Comparison of ENCODE assay signal across 12 cellular contexts in the genomic region with DNA sequence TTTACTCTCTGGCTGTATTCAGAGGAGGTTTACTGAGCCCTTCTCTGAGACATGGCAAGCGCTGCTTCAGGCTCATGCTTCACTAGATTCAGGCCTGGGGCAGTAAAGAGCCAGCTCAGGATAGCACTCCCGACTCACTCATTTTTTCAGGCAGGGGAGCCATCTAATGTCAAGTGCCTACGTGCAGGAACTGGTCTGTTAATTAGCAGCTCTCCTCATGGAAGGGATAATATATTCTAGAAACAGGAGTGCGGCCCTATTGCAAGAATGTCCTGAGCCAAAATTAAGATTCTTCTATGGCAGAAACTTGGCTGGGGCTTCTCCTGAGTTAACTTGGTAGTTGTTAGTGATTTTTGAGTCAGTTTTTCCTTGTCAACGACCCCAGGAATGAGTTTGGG.
DNase-seq lines count a peak whose midpoint lies in the region; ATAC-seq, FAIRE-seq and TF ChIP-seq lines count a peak whose summit lies in the region.
"Had no signal": no experiment of that assay in that cellular context is flagged by ENCODE, and none has a peak within 500 bp of the region (broad histone marks: within the 10 kb centered on the region; RNA-seq: fewer than 3 reads in every experiment).

No MANE protein-coding gene starts in this region.

- peaks cover 70% of the 10 kb centered on the region for H3K4me1 Mint-ChIP-seq in MCF 10A (ENCODE audit: insufficient read depth, unreplicated experiment)

- no peaks in the 10 kb centered on the region for H3K9me3 Mint-ChIP-seq in MCF 10A (ENCODE audit: unreplicated experiment)
- H3K9me3 Mint-ChIP-seq: dendritic cell treated with granulocyte-macrophage colony-stimulating factor and Interleukin-4, amounts not matched to agents 40 ng/mL and 50 ng/mL, for 4 days had no signal

- no peaks in the 10 kb centered on the region for H3K27me3 Mint-ChIP-seq in MCF 10A (ENCODE audit: insufficient read depth, unreplicated experiment)
- H3K27me3 Mint-ChIP-seq: dendritic cell treated with granulocyte-macrophage colony-stimulating factor and Interleukin-4, amounts not matched to agents 40 ng/mL and 50 ng/mL, for 4 days had no signal

- no peaks in the 10 kb centered on the region for H3K9me3 ChIP-seq in thoracic aorta
- H3K9me3 ChIP-seq: ovary had no signal

- peak overlapping the region; percentile 6 for H3K4me3 Mint-ChIP-seq in MCF 10A (ENCODE audit: unreplicated experiment)
- H3K4me3 Mint-ChIP-seq: dendritic cell treated with granulocyte-macrophage colony-stimulating factor and Interleukin-4, amounts not matched to agents 40 ng/mL and 50 ng/mL, for 4 days had no signal

- POLR2A ChIA-PET in MCF 10A (lab: Yijun Ruan, JAX) = interaction anchor here (1.0 to 2.8 kb wide), 12 partner anchors 10 to 356 kb away, joined by 3 to 13 read pairs (median 4); no protein-coding TSS in a partner anchor

- ATAC-seq in thoracic aorta (ENCODE audit: insufficient number of reproducible peaks, low FRiP score, low read depth) (no peak), HG03521 (IDR thresholded peaks at IDR 0.05; ENCODE audit: unreplicated experiment) (no peak), HG03520 (IDR thresholded peaks at IDR 0.05; ENCODE audit: unreplicated experiment) (no peak)

- intact Hi-C loops in MCF 10A (cut with micrococcal nuclease) = loop anchor here (5.0 kb wide), 2 partner anchors 43 to 298 kb away; no protein-coding TSS in a partner anchor

- CTCF ChIA-PET in MCF 10A (lab: Yijun Ruan, JAX) = interaction anchor here (0.8 to 2.1 kb wide), 6 partner anchors 9 to 252 kb away, joined by 3 to 8 read pairs (median 5); no protein-coding TSS in a partner anchor

- H3K4me3 ChIP-seq in thoracic aorta = peak overlapping the region; percentile 26
- H3K4me3 ChIP-seq: ovary had no signal

- no peaks in the 10 kb centered on the region for H3K36me3 ChIP-seq in thoracic aorta
- H3K36me3 ChIP-seq: ovary had no signal

- no TSS peak for BruUV-seq in MCF 10A (replicated peaks; lab: Mats Ljungman, UMichigan)

- H3K27me3 ChIP-seq in thoracic aorta (replicated peaks; ENCODE audit: insufficient read depth) = no peaks in the 10 kb centered on the region
- H3K27me3 ChIP-seq: ovary had no signal

- no peak for FAIRE-seq in urothelium cell line (lab: Jason Lieb, UNC)

- peaks cover 62 to 88% of the 10 kb centered on the region in 2 donors for H3K4me1 ChIP-seq in thoracic aorta (ENCODE audit: control insufficient read depth in 1 of 2, low read depth in 2 of 2)

- no peak for TF ChIP-seq CTCF in MCF 10A (IDR thresholded peaks at IDR 0.05; ENCODE audit: unreplicated experiment)
- no peak for TF ChIP-seq CTCF in thoracic aorta (IDR thresholded peaks at IDR 0.05)

- DNase-seq in NCI-H1105 treated with DMSO at 0.1 percent for 48 hours (lab: John Stamatoyannopoulos, UW) (peak; percentile 44), MCF 10A (ENCODE audit: unreplicated experiment) (no peak), left kidney (ENCODE audit: low read depth, low spot score) (peak; percentile 72), thoracic aorta (ENCODE audit: low spot score) (no peak), urothelium cell line (ENCODE audit: low spot score) (no peak), NCI-H226 (no peak)
- DNase-seq: activated CD4-positive, alpha-beta T cell treated with anti-CD3 and anti-CD28 coated beads for 1 hour; NCI-H1694 treated with DMSO at 0.1 percent for 48 hours had no signal

- H3K27ac Mint-ChIP-seq in MCF 10A (ENCODE audit: low read depth, unreplicated experiment) = peak overlapping the region; percentile 90
- H3K27ac Mint-ChIP-seq: dendritic cell treated with granulocyte-macrophage colony-stimulating factor and Interleukin-4, amounts not matched to agents 40 ng/mL and 50 ng/mL, for 4 days had no signal

- peaks cover 51% of the 10 kb centered on the region for H3K36me3 Mint-ChIP-seq in MCF 10A (ENCODE audit: insufficient read depth, unreplicated experiment)

- peak overlapping the region; percentile 89 to 96 for H3K27ac ChIP-seq in thoracic aorta

Comparison
In these comparisons a context has a peak if more than half of its experiments do, and no peak if none do; other contexts are left out.
1. DNase-seq: peak in NCI-H1105 treated with DMSO at 0.1 percent for 48 hours (single experiment) and left kidney (single experiment); none in MCF 10A (single experiment), thoracic aorta (single experiment), urothelium cell line (single experiment) and NCI-H226 (single experiment).